ENCODE assay signal across 12 cellular contexts in genomic region chr2:188937228-188938220, GRCh38. TPM values are rescaled to one million over a fixed set of nuclear protein-coding genes. Genes with fewer than 3 reads are reported as not detected.
A peak's percentile ranks its signal among the peaks of the same experiment; 100 is the strongest.
DNase-seq lines count a peak whose midpoint lies in the region; ATAC-seq and TF ChIP-seq lines count a peak whose summit lies in the region.
"Had no signal": no experiment of that assay in that cellular context is flagged by ENCODE, and none has a peak within 500 bp of the region (broad histone marks: within the 10 kb centered on the region; RNA-seq: fewer than 3 reads in every experiment).

No MANE protein-coding gene starts in this region.

- H3K36me3 ChIP-seq in tibial artery: no peaks in the 10 kb centered on the region

- no peaks in the 10 kb centered on the region for H3K27me3 ChIP-seq in tibial artery
- H3K27me3 ChIP-seq: foreskin keratinocyte had no signal

- no peaks in the 10 kb centered on the region for H3K36me3 Mint-ChIP-seq in endothelial cell (ENCODE audit: low read depth, unreplicated experiment)

- DNase-seq in HT-29 (ENCODE audit: low spot score) (peak; percentile 5), coronary artery (ENCODE audit: low spot score) (no peak), lung microvascular endothelial cell (ENCODE audit: low read depth in 2 of 2) (peak; percentile 26 to 72), tibial artery (no peak), left lobe of liver (ENCODE audit: low spot score) (no peak), endothelial cell (ENCODE audit: low spot score) (no peak), DMS153 treated with DMSO at 0.1 percent for 48 hours (lab: John Stamatoyannopoulos, UW; ENCODE audit: unreplicated experiment) (no peak), NCI-H1417 (lab: John Stamatoyannopoulos, UW) (no peak)
- DNase-seq: foreskin keratinocyte, NCI-H146, retina, T-helper 2 cell had no signal

- H3K4me3 Mint-ChIP-seq in endothelial cell (ENCODE audit: unreplicated experiment): no peak overlapping the region

- no peak overlapping the region for H3K27ac Mint-ChIP-seq in endothelial cell (ENCODE audit: unreplicated experiment)

- peaks cover 0 to 40% (median 10%) of the 10 kb centered on the region in 4 donors for H3K4me1 ChIP-seq in tibial artery
- H3K4me1 ChIP-seq: foreskin keratinocyte had no signal

- no peak for ATAC-seq in left lobe of liver
- ATAC-seq: foreskin keratinocyte had no signal

- peaks cover 7% of the 10 kb centered on the region for H3K4me1 Mint-ChIP-seq in endothelial cell (ENCODE audit: unreplicated experiment)

- H3K27me3 Mint-ChIP-seq in endothelial cell (ENCODE audit: unreplicated experiment): no peaks in the 10 kb centered on the region

- no peaks in the 10 kb centered on the region for H3K9me3 Mint-ChIP-seq in endothelial cell (ENCODE audit: unreplicated experiment)

- no peaks in the 10 kb centered on the region for H3K9me3 ChIP-seq in tibial artery

- intact Hi-C loops in tibial artery (cut with DNase I; ENCODE audit: low total_unique reads): no loop called here

- H3K27ac ChIP-seq in coronary artery (peak overlapping the region; percentile 57 to 81), tibial artery (peak overlapping the region; percentile 79)
- H3K27ac ChIP-seq: foreskin keratinocyte had no signal

- H3K4me3 ChIP-seq in coronary artery (no peak overlapping the region), tibial artery (no peak overlapping the region)

- TF ChIP-seq CTCF in coronary artery (IDR thresholded peaks at IDR 0.05) (no peak), tibial artery (IDR thresholded peaks at IDR 0.05) (no peak), endothelial cell (IDR thresholded peaks at IDR 0.05; ENCODE audit: unreplicated experiment) (no peak)

RNA-seq across cellular contexts. Expression of gene COL3A1, which starts 36.6 kb away (rescaled TPM):
- total RNA-seq in HT-29 (2014; rRNA removed; shearing (Covaris generic)): not detected in 2 replicates
- 2.2 and 6.2 TPM in 2 replicates for total RNA-seq in lung microvascular endothelial cell
- total RNA-seq in left lobe of liver: 21.6 TPM
- 0.31 TPM for total RNA-seq in endothelial cell (ENCODE audit: unreplicated experiment)

Comparison
In these comparisons a context has a peak if more than half of its experiments do, and no peak if none do; other contexts are left out.
1. DNase-seq: peak in HT-29 (single experiment) and lung microvascular endothelial cell (2 of 2); none in coronary artery (single experiment), tibial artery (0 of 2), left lobe of liver (single experiment), endothelial cell (single experiment), DMS153 treated with DMSO at 0.1 percent for 48 hours (single experiment) and NCI-H1417 (0 of 3).